ENCODE assay signal across 8 cellular contexts in the genomic region with DNA sequence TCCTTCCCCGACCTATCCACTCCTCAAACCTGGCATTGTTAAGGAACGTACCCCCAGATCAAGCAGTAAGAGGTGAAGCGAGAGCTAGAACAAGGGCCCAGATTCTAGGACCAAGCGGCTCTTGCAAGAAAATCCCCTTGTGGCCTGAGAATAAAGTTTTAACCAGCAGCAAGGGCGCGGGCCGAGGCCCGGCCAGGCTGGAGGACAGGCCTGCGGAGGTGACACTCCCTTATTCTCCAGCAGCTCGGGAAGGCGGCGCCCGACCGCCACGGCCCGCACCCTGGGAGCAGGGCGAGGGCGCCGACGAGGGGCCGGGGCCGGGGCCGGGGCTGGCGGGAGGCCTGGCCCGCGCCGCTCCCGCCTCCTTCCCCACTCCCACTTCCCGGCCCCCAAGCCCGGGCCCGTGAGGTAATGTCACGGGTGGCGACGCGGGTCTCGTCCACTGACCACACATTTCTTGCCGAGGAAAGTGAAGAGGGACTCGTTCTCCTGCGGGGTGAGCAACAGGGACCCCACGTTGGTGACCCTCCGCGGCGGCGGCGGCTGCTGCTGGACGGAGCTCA. TPM values are rescaled to one million over a fixed set of nuclear protein-coding genes. Genes with fewer than 3 reads are reported as not detected.
A peak's percentile ranks its signal among the peaks of the same experiment; 100 is the strongest.
DNase-seq lines count a peak whose midpoint lies in the region; ATAC-seq and TF ChIP-seq lines count a peak whose summit lies in the region.

No MANE protein-coding gene starts in this region.

- ATAC-seq in GM19455 (IDR thresholded peaks at IDR 0.05; ENCODE audit: unreplicated experiment) (peak; percentile 13), HG03520 (IDR thresholded peaks at IDR 0.05; ENCODE audit: unreplicated experiment) (peak; percentile 18), left lobe of liver (peak; percentile 58), GM18519 (IDR thresholded peaks at IDR 0.05; ENCODE audit: low FRiP score, unreplicated experiment) (no peak)

- peak; percentile 58 for DNase-seq in COLO668 (lab: John Stamatoyannopoulos, UW; ENCODE audit: unreplicated experiment)
- peak; percentile 7 for DNase-seq in T-helper 22 cell (ENCODE audit: low read depth)
- peak; percentile 77 for DNase-seq in coronary artery (ENCODE audit: low spot score)
- DNase-seq in left lobe of liver (ENCODE audit: low spot score) = peak; percentile 64
- peak; percentile 7 to 15 for DNase-seq in stimulated activated CD4-positive, alpha-beta T cell treated with anti-CD3 and anti-CD28 coated beads, Interleukin-4, amount 100 ng/mL, for 48 hours (ENCODE audit: low read depth in 2 of 2)

- TF ChIP-seq CTCF in coronary artery (IDR thresholded peaks at IDR 0.05) = no peak

- peak overlapping the region; percentile 94 to 96 for H3K27ac ChIP-seq in coronary artery

- H3K4me3 ChIP-seq in coronary artery = peak overlapping the region; percentile 93

RNA-seq across cellular contexts. Expression of a gene that starts 0.6 kb away (rescaled TPM):
- 19.6 TPM for total RNA-seq in left lobe of liver

Comparison
In these comparisons a context has a peak if more than half of its experiments do, and no peak if none do; other contexts are left out.
1. DNase-seq: peak in every context shown above with its lines; median percentile 77 in coronary artery; 64 in left lobe of liver; 58 in COLO668; 11 in stimulated activated CD4-positive, alpha-beta T cell treated with anti-CD3 and anti-CD28 coated beads, Interleukin-4, amount 100 ng/mL, for 48 hours; 7 in T-helper 22 cell.